Comparison of ENCODE assay signal across 21 cellular contexts in genomic region chr13:77406644-77407440, GRCh38.
"Had no signal": no experiment of that assay in that cellular context is flagged by ENCODE, and none has a peak within 500 bp of the region (broad histone marks: within the 10 kb centered on the region; RNA-seq: fewer than 3 reads in every experiment).

No MANE protein-coding gene starts in this region.

- H3K9me3 ChIP-seq: esophagus muscularis mucosa, gastrocnemius medialis, lower lobe of right lung, testis, tibial nerve, upper lobe of right lung, vagina had no signal

- H3K4me3 ChIP-seq: esophagus muscularis mucosa, gastrocnemius medialis, left ventricle myocardium inferior, lower lobe of right lung, testis, tibial nerve, upper lobe of right lung, vagina had no signal

- H3K36me3 ChIP-seq: esophagus muscularis mucosa, gastrocnemius medialis, left ventricle myocardium inferior, lower lobe of right lung, tibial nerve, upper lobe of right lung, vagina had no signal

- ATAC-seq: effector memory CD8-positive, alpha-beta T cell; gastrocnemius medialis; left cardiac atrium; lower lobe of right lung; sciatic nerve; stimulated activated naive B cell treated with anti-CD40 and anti-IgM and Interleukin-4, amounts not matched to agents 10 μg/mL and 1 μg/mL and 100 μg/mL, for 72 hours; stimulated activated naive CD8-positive, alpha-beta T cell treated with anti-CD3 and anti-CD28 coated beads, Interleukin-15, amount 100 ng/mL, for 72 hours; upper lobe of right lung had no signal

- DNase-seq: effector memory CD8-positive, alpha-beta T cell; gastrocnemius medialis; immature natural killer cell; left cardiac atrium; left ventricle myocardium inferior; lower lobe of right lung; mesenchymal stem cell; naive B cell; posterior cingulate gyrus; stimulated activated CD4-positive, alpha-beta T cell treated with anti-CD3 and anti-CD28 coated beads, Interleukin-2, amount 100 ng/mL, for 24 hours; stimulated activated CD4-positive, alpha-beta T cell treated with anti-CD3 and anti-CD28 coated beads, Interleukin-4, amount 100 ng/mL, for 4 hours; stimulated activated naive B cell treated with anti-CD40 and anti-IgM and Interleukin-4, amounts not matched to agents 10 μg/mL and 1 μg/mL and 100 μg/mL, for 72 hours; stimulated activated naive CD8-positive, alpha-beta T cell treated with anti-CD3 and anti-CD28 coated beads, Interleukin-15, amount 100 ng/mL, for 72 hours; testis; upper lobe of right lung had no signal

- H3K27ac ChIP-seq: epithelial cell of prostate, esophagus muscularis mucosa, gastrocnemius medialis, left ventricle myocardium inferior, lower lobe of right lung, testis, tibial nerve, upper lobe of right lung, vagina had no signal

- H3K4me1 ChIP-seq: esophagus muscularis mucosa, gastrocnemius medialis, left ventricle myocardium inferior, lower lobe of right lung, testis, tibial nerve, upper lobe of right lung, vagina had no signal

- H3K27me3 ChIP-seq: esophagus muscularis mucosa, gastrocnemius medialis, testis, tibial nerve, upper lobe of right lung, vagina had no signal

- FAIRE-seq: keratinocyte had no signal
